Comparison of ENCODE assay signal across 8 cellular contexts in genomic region chr14:35155962-35156361, GRCh38. TPM values are rescaled to one million over a fixed set of nuclear protein-coding genes. Genes with fewer than 3 reads are reported as not detected.
A peak's percentile ranks its signal among the peaks of the same experiment; 100 is the strongest.
DNase-seq lines count a peak whose midpoint lies in the region; ATAC-seq and TF ChIP-seq lines count a peak whose summit lies in the region.

No MANE protein-coding gene starts in this region.

- no peak for DNase-seq in activated T-cell treated with anti-CD3 and anti-CD28 coated beads, Interleukin-2, amount 50 U/mL, for 24 hours
- DNase-seq in activated T-cell treated with anti-CD3 and anti-CD28 coated beads for 4 hours, result no peak
- no peak for DNase-seq in Panc1 (ENCODE audit: low read depth, low spot score)
- DNase-seq in fibroblast of gingiva (ENCODE audit: low read depth), result peak; percentile 31
- no peak for DNase-seq in spleen

- no peaks in the 10 kb centered on the region for H3K9me3 ChIP-seq in Panc1 (ENCODE audit: control insufficient read depth, insufficient read depth, low read depth, low read length)
- H3K9me3 ChIP-seq in spleen, result no peaks in the 10 kb centered on the region

- CTCF ChIA-PET in Panc1 (lab: Charles Lee), result no interaction called here

- ATAC-seq in Panc1 (peak; percentile 57), HG03025 (IDR thresholded peaks at IDR 0.05; ENCODE audit: low FRiP score, unreplicated experiment) (no peak), GM21723 (IDR thresholded peaks at IDR 0.05; ENCODE audit: unreplicated experiment) (no peak), HG03135 (IDR thresholded peaks at IDR 0.05; ENCODE audit: unreplicated experiment) (no peak)

- H3K36me3 Mint-ChIP-seq in activated T-cell treated with anti-CD3 and anti-CD28 coated beads, Interleukin-2, amount 50 U/mL, for 24 hours (ENCODE audit: low read depth), result peaks cover 46% of the 10 kb centered on the region

- intact Hi-C loops in Panc1 (cut with micrococcal nuclease; ENCODE audit: unreplicated experiment) (no loop called here), spleen (cut with DNase I; ENCODE audit: low total_unique reads) (no loop called here)

- TF ChIP-seq CTCF in Panc1 (IDR thresholded peaks at IDR 0.05) (no peak), spleen (IDR thresholded peaks at IDR 0.05 in 8 of 11, conservative IDR thresholded peaks at IDR 0.05 in 3 of 11) (no peak)

- H3K4me1 ChIP-seq in Panc1 (ENCODE audit: control insufficient read depth, insufficient read depth, low read length) (peaks cover 48% of the 10 kb centered on the region), spleen (peaks cover 16 to 55% (median 40%) of the 10 kb centered on the region in 6 donors)

- no peaks in the 10 kb centered on the region for H3K27me3 Mint-ChIP-seq in activated T-cell treated with anti-CD3 and anti-CD28 coated beads, Interleukin-2, amount 50 U/mL, for 24 hours

- H3K27ac ChIP-seq in Panc1 (ENCODE audit: low read length), result peak overlapping the region; percentile 78
- peak overlapping the region; percentile 6 to 72 (median 58) for H3K27ac ChIP-seq in spleen

- no peak overlapping the region for H3K4me3 Mint-ChIP-seq in activated T-cell treated with anti-CD3 and anti-CD28 coated beads, Interleukin-2, amount 50 U/mL, for 24 hours

- no TSS peak for BruUV-seq in Panc1 (replicated peaks; lab: Mats Ljungman, UMichigan)

- H3K36me3 ChIP-seq in Panc1 (ENCODE audit: control insufficient read depth, insufficient read depth, low read length), result no peaks in the 10 kb centered on the region
- H3K36me3 ChIP-seq in spleen, result peaks cover 0 to 24% (median 0%) of the 10 kb centered on the region in 6 donors

- in situ Hi-C loops in Panc1 (cut with HindIII; ENCODE audit: low pct_unique_long_range_greater_than_20kb, low sequenced_read_pairs), result no loop called here

- no peak overlapping the region for H3K4me3 ChIP-seq in Panc1 (ENCODE audit: low read depth in 2 of 2, low read length in 2 of 2)
- no peak overlapping the region for H3K4me3 ChIP-seq in spleen

- H3K27ac Mint-ChIP-seq in activated T-cell treated with anti-CD3 and anti-CD28 coated beads, Interleukin-2, amount 50 U/mL, for 24 hours, result peak overlapping the region; percentile 70

- POLR2A ChIA-PET in Panc1 (lab: Charles Lee), result no interaction called here

- TF ChIP-seq POLR2A in spleen (IDR thresholded peaks at IDR 0.05), result no peak

- H3K4me1 Mint-ChIP-seq in activated T-cell treated with anti-CD3 and anti-CD28 coated beads, Interleukin-2, amount 50 U/mL, for 24 hours (ENCODE audit: low read depth), result peaks cover 55% of the 10 kb centered on the region

- no peaks in the 10 kb centered on the region for H3K9me3 Mint-ChIP-seq in activated T-cell treated with anti-CD3 and anti-CD28 coated beads, Interleukin-2, amount 50 U/mL, for 24 hours

- H3K27me3 ChIP-seq in Panc1 (ENCODE audit: control insufficient read depth, insufficient read depth, low read length) (no peaks in the 10 kb centered on the region), spleen (replicated peaks in 1 of 7) (no peaks in the 10 kb centered on the region)

- WGBS in spleen, 5 donors, result 0 to 8% (median 5%) methylated on average over 1 of the region's 1 CpG

RNA-seq across cellular contexts. Expression of gene PRORP, which starts 33.6 kb away (rescaled TPM):
- total RNA-seq in Panc1 (2021; ENCODE audit: unreplicated experiment), result 28.1 TPM
- polyA plus RNA-seq in Panc1 (2012; ENCODE audit: insufficient read length), result 16.0 TPM
- total RNA-seq in spleen, result 10 to 100 TPM; 15.3 to 45.6 (median 28.5) TPM
- 10 to 100 TPM; 11.5 to 17.0 (median 15.9) TPM for polyA plus RNA-seq in spleen

RNA-seq across cellular contexts. Expression of gene PPP2R3C, which starts 34.2 kb away (rescaled TPM):
- 19.6 TPM for total RNA-seq in Panc1 (2021; ENCODE audit: unreplicated experiment)
- polyA plus RNA-seq in Panc1 (2012; ENCODE audit: insufficient read length), result 5.8 TPM
- total RNA-seq in spleen, result 10 to 100 TPM; 32.3 to 45.7 (median 37.2) TPM
- polyA plus RNA-seq in spleen, result 10 to 100 TPM; 30.4 to 46.2 (median 36.5) TPM
